ENCODE assay signal across 17 cellular contexts in the genomic region with DNA sequence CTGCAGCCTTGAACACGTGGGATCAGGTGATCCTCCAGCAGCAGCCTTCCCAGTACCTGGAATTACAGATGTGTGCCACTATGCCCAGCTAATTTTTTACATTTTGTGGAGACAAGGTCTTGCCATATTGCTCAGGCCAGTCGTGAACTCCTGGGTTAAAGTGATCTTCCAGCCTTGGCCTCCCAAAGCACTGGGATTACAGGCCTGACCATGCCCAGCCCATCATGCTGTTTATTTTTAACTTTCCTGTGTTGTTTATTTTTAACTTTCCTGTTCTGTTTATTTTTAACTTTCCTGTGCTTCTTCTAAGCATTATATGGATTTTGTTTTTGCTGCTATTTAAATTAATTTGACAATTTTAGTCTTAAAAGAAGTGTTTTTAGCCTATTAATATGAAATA.
A peak's percentile ranks its signal among the peaks of the same experiment; 100 is the strongest.
DNase-seq lines count a peak whose midpoint lies in the region; ATAC-seq lines count a peak whose summit lies in the region.
"Had no signal": no experiment of that assay in that cellular context is flagged by ENCODE, and none has a peak within 500 bp of the region (broad histone marks: within the 10 kb centered on the region; RNA-seq: fewer than 3 reads in every experiment).

No MANE protein-coding gene starts in this region.

- peak; percentile 57 for ATAC-seq in left ventricle myocardium superior
- ATAC-seq in left cardiac atrium = no peak
- ATAC-seq: A549; CD8-positive, alpha-beta T cell had no signal

- peak; percentile 48 for DNase-seq in DMS53 (lab: John Stamatoyannopoulos, UW)
- DNase-seq in DMS53 treated with DMSO at 0.1 percent for 48 hours (lab: John Stamatoyannopoulos, UW; ENCODE audit: unreplicated experiment) = no peak
- no peak for DNase-seq in left ventricle myocardium superior
- DNase-seq in left cardiac atrium = no peak
- DNase-seq in kidney tubule cell (ENCODE audit: low spot score) = peak; percentile 24
- peak; percentile 18 for DNase-seq in renal cortical epithelial cell (ENCODE audit: low read depth)
- no peak for DNase-seq in NCI-H1092 treated with DMSO at 0.1 percent for 48 hours (lab: John Stamatoyannopoulos, UW)
- no peak for DNase-seq in C1 segment of cervical spinal cord (lab: John Stamatoyannopoulos, UW)
- DNase-seq: AML-193; CD8-positive, alpha-beta T cell; DMS 273 treated with DMSO at 0.1 percent for 48 hours; DMS79 treated with DMSO at 0.1 percent for 48 hours; GF-D8; GOT3; H9; IMR-90 had no signal

- intact Hi-C loops in left ventricle myocardium superior (cut with micrococcal nuclease) = no loop called here
- intact Hi-C loops in left cardiac atrium (cut with DNase I) = no loop called here

Comparison
In these comparisons a context has a peak if more than half of its experiments do, and no peak if none do; other contexts are left out.
1. DNase-seq: peak in DMS53 (single experiment), kidney tubule cell (single experiment) and renal cortical epithelial cell (single experiment); none in DMS53 treated with DMSO at 0.1 percent for 48 hours (single experiment), left ventricle myocardium superior (single experiment), left cardiac atrium (single experiment), NCI-H1092 treated with DMSO at 0.1 percent for 48 hours (single experiment) and C1 segment of cervical spinal cord (0 of 14).